Comparison of ENCODE assay signal across 23 cellular contexts in the genomic region with DNA sequence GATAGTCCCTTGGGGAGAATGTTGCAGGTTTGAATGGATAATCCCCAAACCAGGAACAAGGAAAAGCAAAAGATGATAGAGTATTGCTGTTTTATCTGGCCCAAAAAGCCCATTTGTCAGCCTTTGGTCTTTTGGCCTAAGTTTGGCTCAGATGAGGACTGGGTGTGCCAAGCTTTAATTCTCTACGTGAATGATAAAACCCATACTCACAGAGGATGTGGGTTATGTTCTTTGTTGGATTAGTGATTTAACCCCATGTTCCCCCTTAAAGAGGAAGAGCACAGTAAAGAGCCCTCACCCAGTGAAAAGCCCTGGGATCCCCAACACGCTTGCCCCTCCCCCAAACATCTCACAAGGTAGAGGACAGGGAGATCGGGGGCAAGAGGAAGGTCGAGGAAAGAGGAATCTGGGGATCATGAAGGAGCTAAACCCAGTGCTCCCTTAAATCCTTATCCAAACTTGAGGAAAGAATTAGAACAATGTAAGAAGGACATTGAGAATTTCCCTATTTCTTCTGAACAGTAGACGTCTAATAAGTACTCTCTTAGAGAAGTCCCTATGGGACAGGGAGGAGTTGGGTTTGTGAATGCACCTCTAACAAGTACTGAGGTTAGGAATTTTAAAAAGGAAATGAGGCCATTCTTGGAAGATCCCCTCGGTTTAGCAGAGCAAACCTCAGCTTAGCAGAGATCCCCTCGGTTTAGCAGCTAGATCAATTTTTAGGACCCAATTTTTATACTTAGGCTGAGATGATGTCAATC.
A peak's percentile ranks its signal among the peaks of the same experiment; 100 is the strongest.
DNase-seq lines count a peak whose midpoint lies in the region; ATAC-seq, FAIRE-seq and TF ChIP-seq lines count a peak whose summit lies in the region.
"Had no signal": no experiment of that assay in that cellular context is flagged by ENCODE, and none has a peak within 500 bp of the region (broad histone marks: within the 10 kb centered on the region; RNA-seq: fewer than 3 reads in every experiment).

No MANE protein-coding gene starts in this region.

- TF ChIP-seq RAD21 in HepG2 (CRISPR knock-in tag; IDR thresholded peaks at IDR 0.05), result no peak

- ATAC-seq in gastroesophageal sphincter (peak; percentile 48), HepG2 (no peak)
- ATAC-seq: stimulated activated naive CD8-positive, alpha-beta T cell treated with anti-CD3 and anti-CD28 coated beads, Interleukin-15, Interleukin-2, amounts not matched to agents 100 U/mL and 50 U/mL, for 24 hours had no signal

- peaks cover 11% of the 10 kb centered on the region for H3K36me3 Mint-ChIP-seq in nephron (ENCODE audit: low read depth)
- no peaks in the 10 kb centered on the region for H3K36me3 Mint-ChIP-seq in glutamatergic neuron (ENCODE audit: unreplicated experiment)

- no peak overlapping the region for H3K4me2 ChIP-seq in HepG2 (ENCODE audit: low read depth, low read length)

- H3K79me2 ChIP-seq in HepG2 (ENCODE audit: insufficient read depth, low read length), result no peaks in the 10 kb centered on the region

- TF ChIP-seq POLR2A in gastroesophageal sphincter (IDR thresholded peaks at IDR 0.05) (no peak), HepG2 (IDR thresholded peaks at IDR 0.05; ENCODE audit: insufficient read depth in 1 of 2, low read depth in 2 of 2, low read length in 2 of 2) (no peak)

- H3K36me3 ChIP-seq in ascending aorta, result peaks cover 3 to 11% of the 10 kb centered on the region in 2 donors
- peaks cover 0 to 37% of the 10 kb centered on the region in 2 donors for H3K36me3 ChIP-seq in gastroesophageal sphincter
- H3K36me3 ChIP-seq in HepG2 (replicated peaks in 1 of 2; ENCODE audit: control insufficient read depth in 1 of 2, insufficient read depth in 2 of 2, low read length in 2 of 2), result peaks cover 2 to 21% of the 10 kb centered on the region in 2 experiments; a peak in 4 of 5 replicates

- no peak overlapping the region for H3K4me3 ChIP-seq in ascending aorta
- H3K4me3 ChIP-seq in gastroesophageal sphincter, result no peak overlapping the region
- H3K4me3 ChIP-seq in HepG2 (replicated peaks in 1 of 3; ENCODE audit: insufficient read depth in 1 of 3, low read depth in 2 of 3, low read length in 3 of 3), result no peak overlapping the region

- H3K9me3 ChIP-seq in ascending aorta (no peaks in the 10 kb centered on the region), gastroesophageal sphincter (no peaks in the 10 kb centered on the region), HepG2 (ENCODE audit: low read length) (no peaks in the 10 kb centered on the region)
- H3K9me3 ChIP-seq: neutrophil had no signal

- H2AFZ ChIP-seq in HepG2 (ENCODE audit: low read length), result no peak overlapping the region

- H3K27me3 Mint-ChIP-seq in nephron (ENCODE audit: low read depth) (no peaks in the 10 kb centered on the region), glutamatergic neuron (ENCODE audit: unreplicated experiment) (no peaks in the 10 kb centered on the region)
- H3K27me3 Mint-ChIP-seq: activated CD4-positive, alpha-beta T cell treated with anti-CD3 and anti-CD28 coated beads, Interleukin-2, amount 10 ng/mL, durations not matched to agents 7 days and 5 days; CD4-positive, alpha-beta T cell; IgD-negative memory B cell had no signal

- no peak for FAIRE-seq in HepG2 (lab: Jason Lieb, UNC)
- FAIRE-seq: keratinocyte, TTC549 had no signal

- H3K27me3 ChIP-seq in ascending aorta (no peaks in the 10 kb centered on the region), gastroesophageal sphincter (no peaks in the 10 kb centered on the region), HepG2 (ENCODE audit: control insufficient read depth in 1 of 2, insufficient read depth in 2 of 2, low read length in 2 of 2) (no peaks in the 10 kb centered on the region)
- H3K27me3 ChIP-seq: neutrophil had no signal

- H3K27ac Mint-ChIP-seq in nephron (peak overlapping the region; percentile 82 to 96 (median 95)), glutamatergic neuron (ENCODE audit: unreplicated experiment) (no peak overlapping the region)
- H3K27ac Mint-ChIP-seq: activated CD4-positive, alpha-beta T cell treated with anti-CD3 and anti-CD28 coated beads, Interleukin-2, amount 10 ng/mL, durations not matched to agents 7 days and 5 days; CD4-positive, alpha-beta T cell had no signal

- no peak overlapping the region for H3K9ac ChIP-seq in HepG2 (ENCODE audit: insufficient read depth, low read depth, low read length)

- no peaks in the 10 kb centered on the region for H4K20me1 ChIP-seq in HepG2 (ENCODE audit: insufficient read depth, low read length)

- DNase-seq in AG20443 (ENCODE audit: low spot score) (peak; percentile 20), ascending aorta (ENCODE audit: low spot score in 2 of 2) (no peak), NCI-H446 treated with DMSO at 0.1 percent for 48 hours (lab: John Stamatoyannopoulos, UW) (no peak), HepG2 (ENCODE audit: low spot score) (no peak), glutamatergic neuron (no peak)
- no peak for DNase-seq in stimulated activated CD4-positive, alpha-beta T cell treated with anti-CD3 and anti-CD28 coated beads, Interleukin-2, amount 100 ng/mL, for 48 hours
- DNase-seq: activated CD4-positive, alpha-beta T cell treated with anti-CD3 and anti-CD28 coated beads, Interleukin-2, amount 10 ng/mL, durations not matched to agents 7 days and 5 days; activated CD8-positive, alpha-beta memory T cell treated with anti-CD3 and anti-CD28 coated beads, Interleukin-2, amount 50 U/mL, for 48 hours; CD4-positive, alpha-beta T cell; DMS53; head of caudate nucleus; midbrain; NCI-H2081; NCI-H510A treated with DMSO at 0.1 percent for 48 hours; retina; RPMI8226; stimulated activated naive CD8-positive, alpha-beta T cell treated with anti-CD3 and anti-CD28 coated beads, Interleukin-15, Interleukin-2, amounts not matched to agents 100 U/mL and 50 U/mL, for 24 hours had no signal

- H3K9me3 Mint-ChIP-seq in nephron, result no peaks in the 10 kb centered on the region
- H3K9me3 Mint-ChIP-seq in glutamatergic neuron (ENCODE audit: unreplicated experiment), result no peaks in the 10 kb centered on the region
- H3K9me3 Mint-ChIP-seq: activated CD4-positive, alpha-beta T cell treated with anti-CD3 and anti-CD28 coated beads, Interleukin-2, amount 10 ng/mL, durations not matched to agents 7 days and 5 days; CD4-positive, alpha-beta T cell; IgD-negative memory B cell had no signal

- H3K4me1 ChIP-seq in ascending aorta, result peaks cover 15 to 40% of the 10 kb centered on the region in 2 donors
- H3K4me1 ChIP-seq in gastroesophageal sphincter, result peaks cover 0 to 33% (median 0%) of the 10 kb centered on the region in 3 donors
- no peaks in the 10 kb centered on the region for H3K4me1 ChIP-seq in HepG2 (ENCODE audit: insufficient read depth, low read length)

- POLR2A ChIA-PET in HepG2 (lab: Yijun Ruan, JAX), result no interaction called here

- TF ChIP-seq CTCF in ascending aorta (IDR thresholded peaks at IDR 0.05) (no peak), gastroesophageal sphincter (IDR thresholded peaks at IDR 0.05) (no peak), nephron (IDR thresholded peaks at IDR 0.05; ENCODE audit: unreplicated experiment in 3 of 3) (no peak), HepG2 (CRISPR knock-in tag; IDR thresholded peaks at IDR 0.05) (no peak), glutamatergic neuron (IDR thresholded peaks at IDR 0.05; ENCODE audit: partially characterized antibody, unreplicated experiment) (no peak)

- WGBS in gastroesophageal sphincter (ENCODE audit: low coverage in 1 of 2), 2 donors, result 31 to 41% methylated on average over 4 to 7 of the region's 7 CpGs
- 95% methylated on average over 7 of the region's 7 CpGs for whole genome bisulfite sequencing in HepG2 (ENCODE audit: low lambda C conversion rate)

- in situ Hi-C loops in HepG2 (cut with HindIII; ENCODE audit: extremely low pct_ligation_motif_present, low pct_unique_long_range_greater_than_20kb), result no loop called here

- H3K4me1 Mint-ChIP-seq in nephron (peaks cover 38% of the 10 kb centered on the region), glutamatergic neuron (ENCODE audit: low read depth, unreplicated experiment) (peaks cover 18% of the 10 kb centered on the region)

- CTCF ChIA-PET in HepG2 (lab: Yijun Ruan, JAX; ENCODE audit: low intra/inter-chr PET ratio, low total read pairs), result no interaction called here

- H3K27ac ChIP-seq in ascending aorta, result peak overlapping the region; percentile 76 to 77
- peak overlapping the region in 3 of 4 donors; percentile 10 to 22 (median 22) for H3K27ac ChIP-seq in gastroesophageal sphincter
- no peak overlapping the region for H3K27ac ChIP-seq in HepG2 (ENCODE audit: extremely low read length, insufficient read depth, low read length)
- H3K27ac ChIP-seq: neutrophil had no signal

- TF ChIP-seq EP300 in gastroesophageal sphincter (IDR thresholded peaks at IDR 0.05) (no peak), HepG2 (IDR thresholded peaks at IDR 0.05; ENCODE audit: low read depth in 2 of 2, low read length in 2 of 2) (no peak), HepG2 (CRISPR knock-in tag; IDR thresholded peaks at IDR 0.05; ENCODE audit: borderline replicate concordance) (no peak)

- BruUV-seq in HepG2 (replicated peaks; lab: Mats Ljungman, UMichigan), result no TSS peak

- intact Hi-C loops in ascending aorta (cut with DNase I), result no loop called here
- intact Hi-C loops in HepG2 (cut with micrococcal nuclease; ENCODE audit: unreplicated experiment), result no loop called here

- H3K4me3 Mint-ChIP-seq in nephron, result peak overlapping the region in 2 of 3 experiments; percentile 6 to 10
- no peak overlapping the region for H3K4me3 Mint-ChIP-seq in glutamatergic neuron (ENCODE audit: unreplicated experiment)
- H3K4me3 Mint-ChIP-seq: activated CD4-positive, alpha-beta T cell treated with anti-CD3 and anti-CD28 coated beads, Interleukin-2, amount 10 ng/mL, durations not matched to agents 7 days and 5 days; CD4-positive, alpha-beta T cell; IgD-negative memory B cell had no signal
